1 cellular context compared by ENCODE assay signal in genomic region chr19:18282788-18283141, GRCh38.
TF ChIP-seq lines count a peak whose summit lies in the region.

No MANE protein-coding gene starts in this region.

TF ChIP-seq in endothelial cell of umbilical vein, 7 proteins besides CTCF, POLR2A, EP300 and RAD21 (continued from another document):
- no peak for TF ChIP-seq MAX (IDR thresholded peaks at IDR 0.05; ENCODE audit: insufficient read depth, insufficient read length)
- no peak for TF ChIP-seq GATA2 (IDR thresholded peaks at IDR 0.05; ENCODE audit: insufficient read depth, insufficient read length, low read depth, low read length)
- TF ChIP-seq POLR2AphosphoS5 (IDR thresholded peaks at IDR 0.05; ENCODE audit: insufficient read depth, low read depth, low read length): no peak
- no peak for TF ChIP-seq EZH2 (IDR thresholded peaks at IDR 0.05; ENCODE audit: borderline replicate concordance, low read depth, low read length, severe bottlenecking)
